Comparison of ENCODE assay signal across 28 cellular contexts in genomic region chr18:36735130-36735529, GRCh38.
DNase-seq lines count a peak whose midpoint lies in the region; ATAC-seq and TF ChIP-seq lines count a peak whose summit lies in the region.
"Had no signal": no experiment of that assay in that cellular context is flagged by ENCODE, and none has a peak within 500 bp of the region (broad histone marks: within the 10 kb centered on the region; RNA-seq: fewer than 3 reads in every experiment).

No MANE protein-coding gene starts in this region.

- no peak for ATAC-seq in activated CD8-positive, alpha-beta T cell treated with anti-CD3 and anti-CD28 coated beads, Interleukin-2, amount 10 ng/mL, durations not matched to agents 7 days and 5 days
- ATAC-seq in activated CD8-positive, alpha-beta T cell treated with anti-CD3 and anti-CD28 coated beads for 36 hours = no peak
- ATAC-seq in HG03354 (IDR thresholded peaks at IDR 0.05; ENCODE audit: poor library complexity, severe bottlenecking, unreplicated experiment) (peak; percentile 71), GM21390 (IDR thresholded peaks at IDR 0.05; ENCODE audit: unreplicated experiment) (no peak)
- ATAC-seq in stimulated activated memory B cell treated with anti-CD40 and anti-IgM and Interleukin-4, amounts not matched to agents 10 μg/mL and 1 μg/mL and 100 μg/mL, for 72 hours = peak; percentile 47
- ATAC-seq: gastrocnemius medialis; natural killer cell treated with Interleukin-12 subunit alpha and Interleukin-12 subunit beta and Interleukin-15 and Interleukin-18, amount 100 ng/mL, for 72 hours; stimulated activated naive B cell treated with anti-CD40 and anti-IgM and Interleukin-4, amounts not matched to agents 10 μg/mL and 1 μg/mL and 100 μg/mL, for 72 hours had no signal

- no peaks in the 10 kb centered on the region for H3K4me1 Mint-ChIP-seq in activated CD8-positive, alpha-beta T cell treated with anti-CD3 and anti-CD28 coated beads, Interleukin-2, amount 10 ng/mL, durations not matched to agents 7 days and 5 days (ENCODE audit: low read depth)
- no peaks in the 10 kb centered on the region for H3K4me1 Mint-ChIP-seq in activated CD8-positive, alpha-beta T cell treated with anti-CD3 and anti-CD28 coated beads for 36 hours (ENCODE audit: low read depth)
- H3K4me1 Mint-ChIP-seq in stimulated activated memory B cell treated with anti-CD40 and anti-IgM and Interleukin-4, amounts not matched to agents 10 μg/mL and 1 μg/mL and 100 μg/mL, for 72 hours = peaks cover 14% of the 10 kb centered on the region
- H3K4me1 Mint-ChIP-seq: activated naive CD4-positive, alpha-beta T cell treated with anti-CD3 and anti-CD28 coated beads, Interleukin-2, amount 10 ng/mL, durations not matched to agents 7 days and 5 days; CD8-positive, alpha-beta memory T cell; endodermal cell; stimulated activated naive B cell treated with anti-CD40 and anti-IgM and Interleukin-4, amounts not matched to agents 10 μg/mL and 1 μg/mL and 100 μg/mL, for 72 hours had no signal

- intact Hi-C loops in activated CD8-positive, alpha-beta T cell treated with anti-CD3 and anti-CD28 coated beads for 36 hours (cut with micrococcal nuclease) = no loop called here
- intact Hi-C loops in ascending aorta (cut with DNase I) = no loop called here

- H3K27ac Mint-ChIP-seq in activated CD8-positive, alpha-beta T cell treated with anti-CD3 and anti-CD28 coated beads, Interleukin-2, amount 10 ng/mL, durations not matched to agents 7 days and 5 days = no peak overlapping the region
- H3K27ac Mint-ChIP-seq in activated CD8-positive, alpha-beta T cell treated with anti-CD3 and anti-CD28 coated beads for 36 hours = no peak overlapping the region
- no peak overlapping the region for H3K27ac Mint-ChIP-seq in stimulated activated memory B cell treated with anti-CD40 and anti-IgM and Interleukin-4, amounts not matched to agents 10 μg/mL and 1 μg/mL and 100 μg/mL, for 72 hours
- H3K27ac Mint-ChIP-seq: activated naive CD4-positive, alpha-beta T cell treated with anti-CD3 and anti-CD28 coated beads, Interleukin-2, amount 10 ng/mL, durations not matched to agents 7 days and 5 days; endodermal cell; HFFc6; natural killer cell treated with Interleukin-12 subunit alpha and Interleukin-12 subunit beta and Interleukin-15 and Interleukin-18, amount 100 ng/mL, for 72 hours; stimulated activated naive B cell treated with anti-CD40 and anti-IgM and Interleukin-4, amounts not matched to agents 10 μg/mL and 1 μg/mL and 100 μg/mL, for 72 hours had no signal

- TF ChIP-seq CTCF in activated CD8-positive, alpha-beta T cell treated with anti-CD3 and anti-CD28 coated beads for 36 hours (IDR thresholded peaks at IDR 0.05) = no peak
- no peak for TF ChIP-seq CTCF in ascending aorta (IDR thresholded peaks at IDR 0.05)

- no peak overlapping the region for H3K4me3 ChIP-seq in ascending aorta
- H3K4me3 ChIP-seq: coronary artery, gastrocnemius medialis, smooth muscle cell, suprapubic skin had no signal

- no peak overlapping the region for H3K4me3 Mint-ChIP-seq in activated CD8-positive, alpha-beta T cell treated with anti-CD3 and anti-CD28 coated beads, Interleukin-2, amount 10 ng/mL, durations not matched to agents 7 days and 5 days
- no peak overlapping the region for H3K4me3 Mint-ChIP-seq in activated CD8-positive, alpha-beta T cell treated with anti-CD3 and anti-CD28 coated beads for 36 hours
- no peak overlapping the region for H3K4me3 Mint-ChIP-seq in stimulated activated memory B cell treated with anti-CD40 and anti-IgM and Interleukin-4, amounts not matched to agents 10 μg/mL and 1 μg/mL and 100 μg/mL, for 72 hours
- H3K4me3 Mint-ChIP-seq: activated naive CD4-positive, alpha-beta T cell treated with anti-CD3 and anti-CD28 coated beads, Interleukin-2, amount 10 ng/mL, durations not matched to agents 7 days and 5 days; CD8-positive, alpha-beta memory T cell; endodermal cell; HFFc6; natural killer cell treated with Interleukin-12 subunit alpha and Interleukin-12 subunit beta and Interleukin-15 and Interleukin-18, amount 100 ng/mL, for 72 hours; stimulated activated naive B cell treated with anti-CD40 and anti-IgM and Interleukin-4, amounts not matched to agents 10 μg/mL and 1 μg/mL and 100 μg/mL, for 72 hours had no signal

- CTCF ChIA-PET in activated CD8-positive, alpha-beta T cell treated with anti-CD3 and anti-CD28 coated beads, Interleukin-2, amount 10 ng/mL, durations not matched to agents 7 days and 5 days (lab: Charles Lee) = no interaction called here
- CTCF ChIA-PET in activated CD8-positive, alpha-beta T cell treated with anti-CD3 and anti-CD28 coated beads for 36 hours (lab: Charles Lee) = no interaction called here

- H3K36me3 Mint-ChIP-seq in activated CD8-positive, alpha-beta T cell treated with anti-CD3 and anti-CD28 coated beads, Interleukin-2, amount 10 ng/mL, durations not matched to agents 7 days and 5 days (ENCODE audit: low read depth) = no peaks in the 10 kb centered on the region
- no peaks in the 10 kb centered on the region for H3K36me3 Mint-ChIP-seq in activated CD8-positive, alpha-beta T cell treated with anti-CD3 and anti-CD28 coated beads for 36 hours (ENCODE audit: low read depth)
- no peaks in the 10 kb centered on the region for H3K36me3 Mint-ChIP-seq in stimulated activated memory B cell treated with anti-CD40 and anti-IgM and Interleukin-4, amounts not matched to agents 10 μg/mL and 1 μg/mL and 100 μg/mL, for 72 hours
- H3K36me3 Mint-ChIP-seq: activated naive CD4-positive, alpha-beta T cell treated with anti-CD3 and anti-CD28 coated beads, Interleukin-2, amount 10 ng/mL, durations not matched to agents 7 days and 5 days; CD8-positive, alpha-beta memory T cell; natural killer cell treated with Interleukin-12 subunit alpha and Interleukin-12 subunit beta and Interleukin-15 and Interleukin-18, amount 100 ng/mL, for 72 hours had no signal

- H3K27me3 Mint-ChIP-seq in activated CD8-positive, alpha-beta T cell treated with anti-CD3 and anti-CD28 coated beads, Interleukin-2, amount 10 ng/mL, durations not matched to agents 7 days and 5 days (ENCODE audit: low read depth) = no peaks in the 10 kb centered on the region
- no peaks in the 10 kb centered on the region for H3K27me3 Mint-ChIP-seq in activated CD8-positive, alpha-beta T cell treated with anti-CD3 and anti-CD28 coated beads for 36 hours
- peaks cover 1% of the 10 kb centered on the region for H3K27me3 Mint-ChIP-seq in stimulated activated memory B cell treated with anti-CD40 and anti-IgM and Interleukin-4, amounts not matched to agents 10 μg/mL and 1 μg/mL and 100 μg/mL, for 72 hours
- H3K27me3 Mint-ChIP-seq: activated naive CD4-positive, alpha-beta T cell treated with anti-CD3 and anti-CD28 coated beads, Interleukin-2, amount 10 ng/mL, durations not matched to agents 7 days and 5 days had no signal

- peaks cover 0 to 33% of the 10 kb centered on the region in 2 donors for H3K36me3 ChIP-seq in ascending aorta
- H3K36me3 ChIP-seq: gastrocnemius medialis, suprapubic skin had no signal

- H3K27ac ChIP-seq in ascending aorta = no peak overlapping the region
- H3K27ac ChIP-seq: coronary artery, gastrocnemius medialis, HL-60, suprapubic skin had no signal

- no peaks in the 10 kb centered on the region for H3K27me3 ChIP-seq in ascending aorta
- H3K27me3 ChIP-seq: gastrocnemius medialis, suprapubic skin had no signal

- H3K9me3 ChIP-seq in ascending aorta = no peaks in the 10 kb centered on the region
- H3K9me3 ChIP-seq: gastrocnemius medialis, suprapubic skin had no signal

- no peaks in the 10 kb centered on the region for H3K9me3 Mint-ChIP-seq in activated CD8-positive, alpha-beta T cell treated with anti-CD3 and anti-CD28 coated beads, Interleukin-2, amount 10 ng/mL, durations not matched to agents 7 days and 5 days (ENCODE audit: insufficient read depth)
- peaks cover 4% of the 10 kb centered on the region for H3K9me3 Mint-ChIP-seq in activated CD8-positive, alpha-beta T cell treated with anti-CD3 and anti-CD28 coated beads for 36 hours
- H3K9me3 Mint-ChIP-seq in stimulated activated memory B cell treated with anti-CD40 and anti-IgM and Interleukin-4, amounts not matched to agents 10 μg/mL and 1 μg/mL and 100 μg/mL, for 72 hours = peaks cover 11% of the 10 kb centered on the region
- H3K9me3 Mint-ChIP-seq: HFFc6; natural killer cell treated with Interleukin-12 subunit alpha and Interleukin-12 subunit beta and Interleukin-15 and Interleukin-18, amount 100 ng/mL, for 72 hours had no signal

- peak; percentile 1 for DNase-seq in activated CD8-positive, alpha-beta T cell treated with anti-CD3 and anti-CD28 coated beads, Interleukin-2, amount 10 ng/mL, durations not matched to agents 7 days and 5 days
- no peak for DNase-seq in activated CD8-positive, alpha-beta T cell treated with anti-CD3 and anti-CD28 coated beads for 36 hours
- DNase-seq in NCI-H774 (lab: John Stamatoyannopoulos, UW) (peak; percentile 27), ascending aorta (ENCODE audit: low spot score in 2 of 2) (no peak), activated T-cell treated with anti-CD3 and anti-CD28 coated beads for 4 hours (no peak)
- DNase-seq: activated CD4-positive, alpha-beta T cell treated with anti-CD3 and anti-CD28 coated beads for 4 hours; activated naive CD4-positive, alpha-beta T cell treated with anti-CD3 and anti-CD28 coated beads, Interleukin-2, amount 10 ng/mL, durations not matched to agents 7 days and 5 days; amygdala; CD8-positive, alpha-beta memory T cell; endodermal cell; gastrocnemius medialis; GF-D8; HFFc6; Kasumi-1; left ventricle myocardium superior; midbrain; NCI-H1930; stimulated activated CD4-positive, alpha-beta T cell treated with anti-CD3 and anti-CD28 coated beads, Interleukin-2, amount 100 ng/mL, for 48 hours; stimulated activated naive B cell treated with anti-CD40 and anti-IgM and Interleukin-4, amounts not matched to agents 10 μg/mL and 1 μg/mL and 100 μg/mL, for 72 hours; T-helper 2 cell had no signal

- POLR2A ChIA-PET in activated CD8-positive, alpha-beta T cell treated with anti-CD3 and anti-CD28 coated beads, Interleukin-2, amount 10 ng/mL, durations not matched to agents 7 days and 5 days (lab: Charles Lee) = no interaction called here
- POLR2A ChIA-PET in activated CD8-positive, alpha-beta T cell treated with anti-CD3 and anti-CD28 coated beads for 36 hours (lab: Charles Lee) = no interaction called here

- no peaks in the 10 kb centered on the region for H3K4me1 ChIP-seq in ascending aorta
- H3K4me1 ChIP-seq: gastrocnemius medialis, suprapubic skin had no signal

Comparison
In these comparisons a context has a peak if more than half of its experiments do, and no peak if none do; other contexts are left out.
1. DNase-seq: peak in activated CD8-positive, alpha-beta T cell treated with anti-CD3 and anti-CD28 coated beads, Interleukin-2, amount 10 ng/mL, durations not matched to agents 7 days and 5 days (single experiment) and NCI-H774 (single experiment); none in activated CD8-positive, alpha-beta T cell treated with anti-CD3 and anti-CD28 coated beads for 36 hours (single experiment), ascending aorta (0 of 2) and activated T-cell treated with anti-CD3 and anti-CD28 coated beads for 4 hours (single experiment).
2. ATAC-seq: peak in HG03354 (single experiment) and stimulated activated memory B cell treated with anti-CD40 and anti-IgM and Interleukin-4, amounts not matched to agents 10 μg/mL and 1 μg/mL and 100 μg/mL, for 72 hours (single experiment); none in activated CD8-positive, alpha-beta T cell treated with anti-CD3 and anti-CD28 coated beads, Interleukin-2, amount 10 ng/mL, durations not matched to agents 7 days and 5 days (single experiment), activated CD8-positive, alpha-beta T cell treated with anti-CD3 and anti-CD28 coated beads for 36 hours (single experiment) and GM21390 (single experiment).